24 cellular contexts compared by ENCODE assay signal in genomic region chr7:77265666-77266065, GRCh38.
DNase-seq lines count a peak whose midpoint lies in the region; ATAC-seq, FAIRE-seq and TF ChIP-seq lines count a peak whose summit lies in the region.
"Had no signal": no experiment of that assay in that cellular context is flagged by ENCODE, and none has a peak within 500 bp of the region (broad histone marks: within the 10 kb centered on the region; RNA-seq: fewer than 3 reads in every experiment).

No MANE protein-coding gene starts in this region.

- no peak overlapping the region for H3K4me3 ChIP-seq in epithelial cell of esophagus (ENCODE audit: low read length)
- H3K4me3 ChIP-seq in colonic mucosa: no peak overlapping the region
- H3K4me3 ChIP-seq: BLaER1, MG63, Peyer's patch, SJSA1 had no signal

- ATAC-seq in HG03342 (IDR thresholded peaks at IDR 0.05; ENCODE audit: unreplicated experiment): no peak

- peak; percentile 63 for FAIRE-seq in GM19239 (lab: Jason Lieb, UNC)

- H3K27me3 ChIP-seq in colonic mucosa: no peaks in the 10 kb centered on the region
- H3K27me3 ChIP-seq: BLaER1, MG63, Peyer's patch, SJSA1 had no signal

- no peak overlapping the region for H3K9ac ChIP-seq in colonic mucosa (ENCODE audit: low read depth in 2 of 2, low read length in 2 of 2)
- H3K9ac ChIP-seq: BLaER1 had no signal

- no peaks in the 10 kb centered on the region for H3K9me3 ChIP-seq in colonic mucosa
- H3K9me3 ChIP-seq: BLaER1, Caco-2, MG63, Peyer's patch, SJSA1 had no signal

- H3K27ac ChIP-seq in colonic mucosa: no peak overlapping the region
- H3K27ac ChIP-seq: 22Rv1, BLaER1, Peyer's patch, SJSA1 had no signal

- TF ChIP-seq CTCF in epithelial cell of esophagus (IDR thresholded peaks at IDR 0.05; ENCODE audit: insufficient read depth, low read depth, low read length, missing control alignments): no peak
- TF ChIP-seq CTCF in colonic mucosa (IDR thresholded peaks at IDR 0.05): no peak

- no peaks in the 10 kb centered on the region for H3K4me1 ChIP-seq in colonic mucosa
- H3K4me1 ChIP-seq: Caco-2, Peyer's patch had no signal

- intact Hi-C loops in colonic mucosa (cut with DNase I): no loop called here

- DNase-seq in DMS53 (lab: John Stamatoyannopoulos, UW) (peak; percentile 18), DMS53 treated with DMSO at 0.1 percent for 48 hours (lab: John Stamatoyannopoulos, UW; ENCODE audit: unreplicated experiment) (no peak), GM19239 (ENCODE audit: insufficient read length, low spot score) (no peak), RPMI8226 (peak; percentile 74), epithelial cell of esophagus (ENCODE audit: low read depth) (peak; percentile 23), colonic mucosa (no peak), mucosa of gallbladder (ENCODE audit: low spot score) (no peak)
- DNase-seq: ACHN; Caco-2; CD4-positive, alpha-beta memory T cell; DMS 273 treated with DMSO at 0.1 percent for 48 hours; Kasumi-1; MG63; NCI-H1092; NCI-H1436; NCI-H1930; NCI-H2227 treated with DMSO at 0.1 percent for 48 hours; NCI-H510A; NCI-H748 treated with DMSO at 0.1 percent for 48 hours; Peyer's patch had no signal

- no peaks in the 10 kb centered on the region for H3K36me3 ChIP-seq in colonic mucosa
- H3K36me3 ChIP-seq: BLaER1, MG63, Peyer's patch, SJSA1 had no signal

Comparison
In these comparisons a context has a peak if more than half of its experiments do, and no peak if none do; other contexts are left out.
1. DNase-seq: peak in DMS53 (single experiment), RPMI8226 (single experiment) and epithelial cell of esophagus (single experiment); none in DMS53 treated with DMSO at 0.1 percent for 48 hours (single experiment), GM19239 (single experiment), colonic mucosa (single experiment) and mucosa of gallbladder (single experiment).